1 cellular context compared by ENCODE assay signal in the genomic region with DNA sequence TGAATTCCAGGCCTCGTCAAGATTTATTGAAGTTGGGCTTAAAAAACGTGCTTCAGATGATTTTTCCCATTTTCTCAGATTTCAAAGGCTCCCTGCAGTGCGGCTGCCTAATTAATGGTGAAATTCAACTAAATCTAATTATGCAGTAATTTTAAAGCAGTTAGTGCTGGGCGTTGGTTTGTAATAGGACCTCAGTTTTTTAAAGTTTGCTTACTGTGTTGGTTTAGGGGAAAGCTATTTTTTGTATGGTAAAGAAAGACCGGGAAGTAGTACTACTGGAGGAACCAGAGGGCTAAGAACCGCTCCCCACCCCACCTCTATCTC.
A peak's percentile ranks its signal among the peaks of the same experiment; 100 is the strongest.
TF ChIP-seq lines count a peak whose summit lies in the region.

No MANE protein-coding gene starts in this region.

TF ChIP-seq in HEK293, 187 proteins besides CTCF, POLR2A, EP300 and RAD21 (continued from another document):
- TF ChIP-seq, protein P1, sequence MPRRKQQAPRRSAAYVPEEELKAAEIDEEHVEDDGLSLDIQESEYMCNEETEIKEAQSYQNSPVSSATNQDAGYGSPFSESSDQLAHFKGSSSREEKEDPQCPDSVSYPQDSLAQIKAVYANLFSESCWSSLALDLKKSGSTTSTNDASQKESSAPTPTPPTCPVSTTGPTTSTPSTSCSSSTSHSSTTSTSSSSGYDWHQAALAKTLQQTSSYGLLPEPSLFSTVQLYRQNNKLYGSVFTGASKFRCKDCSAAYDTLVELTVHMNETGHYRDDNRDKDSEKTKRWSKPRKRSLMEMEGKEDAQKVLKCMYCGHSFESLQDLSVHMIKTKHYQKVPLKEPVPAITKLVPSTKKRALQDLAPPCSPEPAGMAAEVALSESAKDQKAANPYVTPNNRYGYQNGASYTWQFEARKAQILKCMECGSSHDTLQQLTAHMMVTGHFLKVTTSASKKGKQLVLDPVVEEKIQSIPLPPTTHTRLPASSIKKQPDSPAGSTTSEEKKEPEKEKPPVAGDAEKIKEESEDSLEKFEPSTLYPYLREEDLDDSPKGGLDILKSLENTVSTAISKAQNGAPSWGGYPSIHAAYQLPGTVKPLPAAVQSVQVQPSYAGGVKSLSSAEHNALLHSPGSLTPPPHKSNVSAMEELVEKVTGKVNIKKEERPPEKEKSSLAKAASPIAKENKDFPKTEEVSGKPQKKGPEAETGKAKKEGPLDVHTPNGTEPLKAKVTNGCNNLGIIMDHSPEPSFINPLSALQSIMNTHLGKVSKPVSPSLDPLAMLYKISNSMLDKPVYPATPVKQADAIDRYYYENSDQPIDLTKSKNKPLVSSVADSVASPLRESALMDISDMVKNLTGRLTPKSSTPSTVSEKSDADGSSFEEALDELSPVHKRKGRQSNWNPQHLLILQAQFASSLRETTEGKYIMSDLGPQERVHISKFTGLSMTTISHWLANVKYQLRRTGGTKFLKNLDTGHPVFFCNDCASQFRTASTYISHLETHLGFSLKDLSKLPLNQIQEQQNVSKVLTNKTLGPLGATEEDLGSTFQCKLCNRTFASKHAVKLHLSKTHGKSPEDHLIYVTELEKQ (tag by site-specific recombination; IDR thresholded peaks at IDR 0.05; ENCODE audit: borderline replicate concordance), result no peak
- TF ChIP-seq SP2 (tag by site-specific recombination; IDR thresholded peaks at IDR 0.05) (no peak), TCF7L2 (IDR thresholded peaks at IDR 0.05; ENCODE audit: borderline replicate concordance, low read depth, low read length) (peak; percentile 72), ZBTB21 (tag by site-specific recombination; IDR thresholded peaks at IDR 0.05) (no peak), ZNF629 (tag by site-specific recombination; IDR thresholded peaks at IDR 0.05) (no peak), IKZF3 (tag by site-specific recombination; IDR thresholded peaks at IDR 0.05) (peak; percentile 62; the same call in 1 of the 2 replicates), KLF10 (tag by site-specific recombination; IDR thresholded peaks at IDR 0.05) (0 out of 2 replicates have a peak, but pooled peaks have one; percentile 12), GLIS1 (tag by site-specific recombination; IDR thresholded peaks at IDR 0.05) (no peak), ZXDB (tag by site-specific recombination; IDR thresholded peaks at IDR 0.05) (no peak), REPIN1 (tag by site-specific recombination; IDR thresholded peaks at IDR 0.05; ENCODE audit: low read depth) (no peak), ZNF274 (IDR thresholded peaks at IDR 0.05; ENCODE audit: low read length) (no peak), ZNF274 (tag by site-specific recombination; IDR thresholded peaks at IDR 0.05; ENCODE audit: borderline replicate concordance) (no peak), ZNF239 (tag by site-specific recombination; IDR thresholded peaks at IDR 0.05) (no peak), ZNF155 (tag by site-specific recombination; IDR thresholded peaks at IDR 0.05) (no peak), ZNF777 (tag by site-specific recombination; IDR thresholded peaks at IDR 0.05; ENCODE audit: borderline replicate concordance) (no peak)
- TF ChIP-seq, protein P2, sequence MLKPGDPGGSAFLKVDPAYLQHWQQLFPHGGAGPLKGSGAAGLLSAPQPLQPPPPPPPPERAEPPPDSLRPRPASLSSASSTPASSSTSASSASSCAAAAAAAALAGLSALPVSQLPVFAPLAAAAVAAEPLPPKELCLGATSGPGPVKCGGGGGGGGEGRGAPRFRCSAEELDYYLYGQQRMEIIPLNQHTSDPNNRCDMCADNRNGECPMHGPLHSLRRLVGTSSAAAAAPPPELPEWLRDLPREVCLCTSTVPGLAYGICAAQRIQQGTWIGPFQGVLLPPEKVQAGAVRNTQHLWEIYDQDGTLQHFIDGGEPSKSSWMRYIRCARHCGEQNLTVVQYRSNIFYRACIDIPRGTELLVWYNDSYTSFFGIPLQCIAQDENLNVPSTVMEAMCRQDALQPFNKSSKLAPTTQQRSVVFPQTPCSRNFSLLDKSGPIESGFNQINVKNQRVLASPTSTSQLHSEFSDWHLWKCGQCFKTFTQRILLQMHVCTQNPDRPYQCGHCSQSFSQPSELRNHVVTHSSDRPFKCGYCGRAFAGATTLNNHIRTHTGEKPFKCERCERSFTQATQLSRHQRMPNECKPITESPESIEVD (tag by site-specific recombination; IDR thresholded peaks at IDR 0.05), result peak; percentile 99
- TF ChIP-seq, protein P3, sequence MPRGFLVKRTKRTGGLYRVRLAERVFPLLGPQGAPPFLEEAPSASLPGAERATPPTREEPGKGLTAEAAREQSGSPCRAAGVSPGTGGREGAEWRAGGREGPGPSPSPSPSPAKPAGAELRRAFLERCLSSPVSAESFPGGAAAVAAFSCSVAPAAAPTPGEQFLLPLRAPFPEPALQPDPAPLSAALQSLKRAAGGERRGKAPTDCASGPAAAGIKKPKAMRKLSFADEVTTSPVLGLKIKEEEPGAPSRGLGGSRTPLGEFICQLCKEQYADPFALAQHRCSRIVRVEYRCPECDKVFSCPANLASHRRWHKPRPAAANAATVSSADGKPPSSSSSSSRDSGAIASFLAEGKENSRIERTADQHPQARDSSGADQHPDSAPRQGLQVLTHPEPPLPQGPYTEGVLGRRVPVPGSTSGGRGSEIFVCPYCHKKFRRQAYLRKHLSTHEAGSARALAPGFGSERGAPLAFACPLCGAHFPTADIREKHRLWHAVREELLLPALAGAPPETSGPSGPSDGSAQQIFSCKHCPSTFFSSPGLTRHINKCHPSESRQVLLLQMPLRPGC (tag by site-specific recombination; IDR thresholded peaks at IDR 0.05), result no peak
TF ChIP-seq in HEK293: peak in this region for 5.
